1 cellular context compared by ENCODE assay signal in genomic region chr17:17824119-17824779, GRCh38.
TF ChIP-seq lines count a peak whose summit lies in the region.

No MANE protein-coding gene starts in this region.

TF ChIP-seq in K562, 482 proteins besides CTCF, POLR2A, EP300 and RAD21 (continued from another document and continues in another):
- TF ChIP-seq ZNF740 (CRISPR knock-in tag; IDR thresholded peaks at IDR 0.05) (no peak), ZNF740 (tag; IDR thresholded peaks at IDR 0.05) (0 out of 4 replicates have a peak, but pooled peaks of 1 of the 2 experiments have one; percentile 32), KLF16 (IDR thresholded peaks at IDR 0.05) (0 out of 2 replicates have a peak, but pooled peaks have one; percentile 14), NCOR1 (IDR thresholded peaks at IDR 0.05) (peak; percentile 63; the same call in 1 of the 2 replicates), DMBX1 (CRISPR knock-in tag; IDR thresholded peaks at IDR 0.05; ENCODE audit: borderline replicate concordance) (peak; percentile 40; the same call in 1 of the 2 replicates), EP400 (IDR thresholded peaks at IDR 0.05) (peak; percentile 13; the same call in 1 of the 2 replicates), KLF1 (tag; IDR thresholded peaks at IDR 0.05) (peak; percentile 49; the same call in 1 of the 2 replicates), SNRNP70 (optimal IDR thresholded peaks at IDR 0.05; ENCODE audit: low read depth, low read length) (no peak), SRSF9 (IDR thresholded peaks at IDR 0.05; ENCODE audit: borderline replicate concordance, low read depth, low read length) (no peak), ELF1 (tag; IDR thresholded peaks at IDR 0.05) (peak; percentile 62; the same call in 1 of the 2 replicates), DDX20 (tag; IDR thresholded peaks at IDR 0.05; ENCODE audit: low read depth) (no peak), HLTF (IDR thresholded peaks at IDR 0.05) (no peak), NR2C1 (IDR thresholded peaks at IDR 0.05) (no peak; the same call in 1 of the 2 replicates), NR2C1 (tag; IDR thresholded peaks at IDR 0.05) (0 out of 2 replicates have a peak, but pooled peaks have one; percentile 34), ZNF583 (CRISPR knock-in tag; IDR thresholded peaks at IDR 0.05) (0 out of 2 replicates have a peak, but pooled peaks have one; percentile 25), ZNF778 (CRISPR knock-in tag; IDR thresholded peaks at IDR 0.05) (no peak), GTF2F1 (IDR thresholded peaks at IDR 0.05; ENCODE audit: low read depth, low read length) (no peak), TEAD4 (IDR thresholded peaks at IDR 0.05; ENCODE audit: low read length) (peak; percentile 42; the same call in 1 of the 2 replicates), TEAD4 (CRISPR knock-in tag; IDR thresholded peaks at IDR 0.05; ENCODE audit: borderline replicate concordance) (no peak), E2F3 (CRISPR knock-in tag; IDR thresholded peaks at IDR 0.05) (peak; percentile 42; the same call in 1 of the 2 replicates), ERF (CRISPR knock-in tag; IDR thresholded peaks at IDR 0.05) (0 out of 2 replicates have a peak, but pooled peaks have one; percentile 74), NR2C2 (CRISPR knock-in tag; IDR thresholded peaks at IDR 0.05) (no peak), NR2C2 (tag; IDR thresholded peaks at IDR 0.05) (peak; percentile 52; the same call in 1 of the 2 replicates), TCFL5 (CRISPR knock-in tag; conservative IDR thresholded peaks at IDR 0.05) (no peak), FOSL1 (tag; conservative IDR thresholded peaks at IDR 0.05) (peak; percentile 39), KAT2B (IDR thresholded peaks at IDR 0.05; ENCODE audit: low read depth, low read length) (no peak), RBM22 (IDR thresholded peaks at IDR 0.05; ENCODE audit: low read depth, low read length, poor library complexity, severe bottlenecking) (no peak), SMAD4 (CRISPR knock-in tag; conservative IDR thresholded peaks at IDR 0.05) (peak; percentile 69), CXXC5 (CRISPR knock-in tag; IDR thresholded peaks at IDR 0.05) (peak; percentile 18; the same call in 1 of the 2 replicates), GABPB2 (CRISPR knock-in tag; conservative IDR thresholded peaks at IDR 0.05) (no peak), CGGBP1 (CRISPR knock-in tag; IDR thresholded peaks at IDR 0.05) (no peak), ZBTB2 (IDR thresholded peaks at IDR 0.05) (no peak), SMAD1 (IDR thresholded peaks at IDR 0.05; ENCODE audit: low read depth, low read length, partially characterized antibody) (no peak), MIER1 (IDR thresholded peaks at IDR 0.05; ENCODE audit: low read depth) (no peak), NFIC (IDR thresholded peaks at IDR 0.05) (peak; percentile 20; the same call in 1 of the 2 replicates), PKNOX1 (IDR thresholded peaks at IDR 0.05) (peak; percentile 39; the same call in 1 of the 2 replicates), ZNF785 (CRISPR knock-in tag; IDR thresholded peaks at IDR 0.05) (no peak), RBFOX2 (IDR thresholded peaks at IDR 0.05; ENCODE audit: low read depth, low read length) (0 out of 2 replicates have a peak, but pooled peaks have one; percentile 41), SETDB1 (IDR thresholded peaks at IDR 0.05; ENCODE audit: low read length) (no peak), CREB3L1 (IDR thresholded peaks at IDR 0.05; ENCODE audit: borderline replicate concordance, low read depth) (no peak), SP1 (CRISPR knock-in tag; IDR thresholded peaks at IDR 0.05) (0 out of 2 replicates have a peak, but pooled peaks have one; percentile 3), TSC22D4 (tag; IDR thresholded peaks at IDR 0.05) (no peak), MED1 (CRISPR knock-in tag; IDR thresholded peaks at IDR 0.05; ENCODE audit: borderline replicate concordance) (no peak), SNAPC5 (CRISPR knock-in tag; IDR thresholded peaks at IDR 0.05) (no peak), EWSR1 (IDR thresholded peaks at IDR 0.05; ENCODE audit: borderline replicate concordance, low read depth, partially characterized antibody) (no peak), ZNF121 (CRISPR knock-in tag; conservative IDR thresholded peaks at IDR 0.05) (no peak), ZKSCAN8 (CRISPR knock-in tag; IDR thresholded peaks at IDR 0.05) (peak; percentile 85; the same call in 1 of the 2 replicates), SOX6 (IDR thresholded peaks at IDR 0.05) (no peak; the same call in 1 of the 2 replicates), CREM (IDR thresholded peaks at IDR 0.05; ENCODE audit: low read depth) (peak; percentile 1; the same call in 1 of the 2 replicates), ZNF197 (CRISPR knock-in tag; IDR thresholded peaks at IDR 0.05; ENCODE audit: low read depth) (0 out of 2 replicates have a peak, but pooled peaks have one; percentile 37), ZNF444 (CRISPR knock-in tag; IDR thresholded peaks at IDR 0.05) (0 out of 2 replicates have a peak, but pooled peaks have one; percentile 30), GATA2 (CRISPR knock-in tag; IDR thresholded peaks at IDR 0.05) (0 out of 2 replicates have a peak, but pooled peaks have one; percentile 25), BRD4 (IDR thresholded peaks at IDR 0.05) (peak; percentile 66; the same call in 1 of the 2 replicates), BRD9 (IDR thresholded peaks at IDR 0.05; ENCODE audit: low read depth, partially characterized antibody) (peak; percentile 72), THRB (CRISPR knock-in tag; conservative IDR thresholded peaks at IDR 0.05) (no peak), EHMT2 (IDR thresholded peaks at IDR 0.05) (no peak), MYNN (IDR thresholded peaks at IDR 0.05) (0 out of 2 replicates have a peak, but pooled peaks have one; percentile 62), MYNN (CRISPR knock-in tag; IDR thresholded peaks at IDR 0.05) (no peak), ZFP30 (CRISPR knock-in tag; IDR thresholded peaks at IDR 0.05; ENCODE audit: borderline replicate concordance) (no peak), ZNF277 (CRISPR knock-in tag; IDR thresholded peaks at IDR 0.05; ENCODE audit: borderline replicate concordance) (no peak), NR0B1 (IDR thresholded peaks at IDR 0.05; ENCODE audit: partially characterized antibody) (no peak), ZNF780A (CRISPR knock-in tag; IDR thresholded peaks at IDR 0.05) (no peak), JUND (IDR thresholded peaks at IDR 0.05; ENCODE audit: borderline replicate concordance, low read depth, low read length) (no peak), JUND (tag; IDR thresholded peaks at IDR 0.05; ENCODE audit: borderline replicate concordance, low read depth, low read length) (0 out of 3 replicates have a peak, but pooled peaks have one; percentile 52), ZNF143 (CRISPR knock-in tag; IDR thresholded peaks at IDR 0.05) (no peak), TAF1 (IDR thresholded peaks at IDR 0.05; ENCODE audit: control insufficient read depth, extremely low read depth, insufficient read depth, low read length, severe bottlenecking) (no peak), ZNF766 (CRISPR knock-in tag; conservative IDR thresholded peaks at IDR 0.05) (peak; percentile 70), CREB1 (IDR thresholded peaks at IDR 0.05) (no peak), CREB1 (CRISPR knock-in tag; IDR thresholded peaks at IDR 0.05) (0 out of 2 replicates have a peak, but pooled peaks have one; percentile 29), HNRNPLL (IDR thresholded peaks at IDR 0.05; ENCODE audit: low read depth, low read length, poor library complexity, severe bottlenecking) (peak; percentile 86)
